ENCODE assay signal across 19 cellular contexts in the genomic region with DNA sequence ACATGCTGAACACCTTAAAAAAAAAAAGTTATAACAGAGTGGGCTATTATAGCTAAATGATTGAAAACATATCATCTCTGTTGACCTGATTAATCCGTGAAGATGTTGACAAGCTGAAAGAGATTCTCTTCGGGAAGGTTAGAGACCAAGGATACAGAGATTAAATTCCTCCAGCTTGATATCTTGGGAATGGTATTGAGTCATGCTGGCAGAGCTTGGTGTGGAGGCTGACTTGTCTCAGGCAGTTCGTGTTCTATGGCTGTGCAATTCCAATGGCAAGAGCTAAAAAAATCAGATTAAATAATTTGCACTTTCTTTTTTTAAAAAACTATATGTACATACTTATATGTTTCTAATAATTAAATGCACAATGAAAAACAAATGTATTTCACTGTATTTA. TPM values are rescaled to one million over a fixed set of nuclear protein-coding genes. Genes with fewer than 3 reads are reported as not detected.
"Had no signal": no experiment of that assay in that cellular context is flagged by ENCODE, and none has a peak within 500 bp of the region (broad histone marks: within the 10 kb centered on the region; RNA-seq: fewer than 3 reads in every experiment).

No MANE protein-coding gene starts in this region.

- H3K9me3 ChIP-seq: gastroesophageal sphincter, thoracic aorta, vagina had no signal

- H3K27ac ChIP-seq: esophagus muscularis mucosa, gastroesophageal sphincter, thoracic aorta, vagina had no signal

- H3K4me3 ChIP-seq: esophagus muscularis mucosa, gastroesophageal sphincter, lung, smooth muscle cell, thoracic aorta, vagina had no signal

- H3K36me3 ChIP-seq: esophagus muscularis mucosa, gastroesophageal sphincter, thoracic aorta, vagina had no signal

- H3K4me2 ChIP-seq: smooth muscle cell had no signal

- H3K27me3 ChIP-seq: esophagus muscularis mucosa, gastroesophageal sphincter, vagina had no signal

- H3K4me1 ChIP-seq: gastroesophageal sphincter, vagina had no signal

- DNase-seq: activated CD4-positive, alpha-beta memory T cell treated with anti-CD3 and anti-CD28 coated beads for 36 hours; activated CD4-positive, alpha-beta T cell treated with anti-CD3 and anti-CD28 coated beads for 48 hours; activated CD4-positive, CD25-positive, alpha-beta regulatory T cell; activated naive CD4-positive, alpha-beta T cell treated with anti-CD3 and anti-CD28 coated beads for 36 hours; activated naive CD8-positive, alpha-beta T cell treated with anti-CD3 and anti-CD28 coated beads, Interleukin-2, amount 10 ng/mL, durations not matched to agents 7 days and 5 days; activated T-cell treated with anti-CD3 and anti-CD28 coated beads, Interleukin-2, amount 50 U/mL, for 48 hours; central memory CD4-positive, alpha-beta T cell; effector memory CD4-positive, alpha-beta T cell; kidney; naive thymus-derived CD4-positive, alpha-beta T cell; occipital lobe; posterior cingulate gyrus; stimulated activated CD4-positive, alpha-beta T cell treated with anti-CD3 and anti-CD28 coated beads, Interleukin-15, amount 100 ng/mL, for 24 hours had no signal

RNA-seq across cellular contexts. Expression of a gene that starts 24.9 kb away (rescaled TPM):
- total RNA-seq: activated CD4-positive, alpha-beta memory T cell treated with anti-CD3 and anti-CD28 coated beads for 36 hours; activated naive CD4-positive, alpha-beta T cell treated with anti-CD3 and anti-CD28 coated beads for 36 hours; activated naive CD8-positive, alpha-beta T cell treated with anti-CD3 and anti-CD28 coated beads, Interleukin-2, amount 10 ng/mL, durations not matched to agents 7 days and 5 days; naive thymus-derived CD4-positive, alpha-beta T cell had no signal
- polyA plus RNA-seq: naive thymus-derived CD4-positive, alpha-beta T cell had no signal
